ENCODE assay signal across 8 cellular contexts in genomic region chr15:57527382-57528091, GRCh38.
A peak's percentile ranks its signal among the peaks of the same experiment; 100 is the strongest.
DNase-seq lines count a peak whose midpoint lies in the region; ATAC-seq and TF ChIP-seq lines count a peak whose summit lies in the region.

No MANE protein-coding gene starts in this region.

- H3K4me3 ChIP-seq in SJCRH30 (no peak overlapping the region), epithelial cell of esophagus (ENCODE audit: low read length) (no peak overlapping the region), mucosa of descending colon (no peak overlapping the region)

- peak; percentile 73 for ATAC-seq in GM21381 (IDR thresholded peaks at IDR 0.05; ENCODE audit: unreplicated experiment)
- peak; percentile 89 for ATAC-seq in mucosa of descending colon
- no peak for ATAC-seq in HG03108 (IDR thresholded peaks at IDR 0.05; ENCODE audit: unreplicated experiment)

- H3K36me3 ChIP-seq in SJCRH30 = no peaks in the 10 kb centered on the region
- no peaks in the 10 kb centered on the region for H3K36me3 ChIP-seq in mucosa of descending colon (ENCODE audit: low read depth)

- no peaks in the 10 kb centered on the region; the same call in 1 of the 2 replicates for H3K9me3 ChIP-seq in SJCRH30 (replicated peaks)
- no peaks in the 10 kb centered on the region for H3K9me3 ChIP-seq in mucosa of descending colon

- TF ChIP-seq CTCF in epithelial cell of esophagus (IDR thresholded peaks at IDR 0.05; ENCODE audit: insufficient read depth, low read depth, low read length, missing control alignments) (peak; percentile 58), mucosa of descending colon (IDR thresholded peaks at IDR 0.05) (peak; percentile 29)

- H3K27me3 ChIP-seq in SJCRH30 = no peaks in the 10 kb centered on the region

- DNase-seq in D341Med (ENCODE audit: low spot score) = peak; percentile 65
- peak; percentile 75 to 95 (median 81) for DNase-seq in NCI-H1417 (lab: John Stamatoyannopoulos, UW)
- peak; percentile 74 to 91 for DNase-seq in SJCRH30
- DNase-seq in epithelial cell of esophagus (ENCODE audit: low read depth) = peak; percentile 85
- DNase-seq in mucosa of descending colon = peak in 1 of 3 donors; percentile 52
- no peak for DNase-seq in HK-2 (ENCODE audit: unreplicated experiment)

- H3K27ac ChIP-seq in SJCRH30 = no peak overlapping the region

- H3K4me1 ChIP-seq in SJCRH30 = peaks cover 7% of the 10 kb centered on the region; the same call in 1 of the 2 replicates
- H3K4me1 ChIP-seq in mucosa of descending colon (ENCODE audit: low read depth) = no peaks in the 10 kb centered on the region

- intact Hi-C loops in mucosa of descending colon (cut with DNase I, micrococcal nuclease) = loop anchor here (2.0 to 5.0 kb wide), 2 partner anchors 185 to 187 kb away; no protein-coding TSS in a partner anchor
